Comparison of ENCODE assay signal across 27 cellular contexts in the genomic region with DNA sequence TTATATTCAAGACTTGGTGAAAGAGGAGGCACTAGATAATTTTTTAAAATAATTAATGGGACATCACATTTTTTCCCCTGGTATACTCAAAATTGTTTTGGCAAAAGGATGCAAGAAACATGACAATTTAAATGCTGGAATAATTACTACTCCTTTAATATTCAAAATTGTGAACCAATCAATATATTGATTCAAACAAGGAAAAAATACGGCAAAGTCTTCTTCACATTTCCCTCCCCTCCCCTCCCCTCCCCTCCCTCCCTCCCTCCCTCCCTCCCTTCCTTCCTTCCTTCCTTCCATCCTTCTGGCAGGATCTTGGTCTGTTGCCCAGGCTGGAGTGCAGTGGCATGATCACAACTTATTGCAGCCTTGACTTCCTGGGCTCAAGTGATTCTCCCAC.
"Had no signal": no experiment of that assay in that cellular context is flagged by ENCODE, and none has a peak within 500 bp of the region (broad histone marks: within the 10 kb centered on the region; RNA-seq: fewer than 3 reads in every experiment).

No MANE protein-coding gene starts in this region.

- H3K27me3 ChIP-seq: testis, thyroid gland, uterus, vagina had no signal

- H3K36me3 ChIP-seq: stomach, suprapubic skin, thoracic aorta, thyroid gland, tibial artery, tibial nerve, transverse colon, upper lobe of left lung, upper lobe of right lung, uterus, vagina had no signal

- FAIRE-seq: urothelium cell line had no signal

- H3K27ac ChIP-seq: stomach, suprapubic skin, testis, thoracic aorta, thyroid gland, tibial artery, transverse colon, upper lobe of left lung, upper lobe of right lung, uterus, vagina had no signal

- H3K4me3 ChIP-seq: stomach, suprapubic skin, testis, thoracic aorta, thyroid gland, tibial artery, tibial nerve, transverse colon, upper lobe of left lung, upper lobe of right lung, uterus, vagina had no signal

- ATAC-seq: stimulated activated effector memory CD8-positive, alpha-beta T cell treated with anti-CD3 and anti-CD28 coated beads, Interleukin-12 subunit alpha, Interleukin-12 subunit beta, amount 100 ng/mL, for 72 hours; stimulated activated memory B cell treated with anti-CD40 and anti-IgM and Interleukin-4, amounts not matched to agents 10 μg/mL and 1 μg/mL and 100 μg/mL, for 72 hours; stimulated activated naive B cell treated with anti-CD40 and anti-IgM and Interleukin-4, amounts not matched to agents 10 μg/mL and 1 μg/mL and 100 μg/mL, for 72 hours; stimulated activated naive CD8-positive, alpha-beta T cell treated with anti-CD3 and anti-CD28 coated beads, Interleukin-15, amount 100 ng/mL, for 72 hours; stimulated activated naive CD8-positive, alpha-beta T cell treated with anti-CD3 and anti-CD28 coated beads, Interleukin-15, Interleukin-2, amounts not matched to agents 100 U/mL and 50 U/mL, for 24 hours; upper lobe of right lung had no signal

- H3K9me3 ChIP-seq: stomach, suprapubic skin, testis, thoracic aorta, thyroid gland, tibial artery, tibial nerve, transverse colon, upper lobe of left lung, upper lobe of right lung, uterus, vagina had no signal

- DNase-seq: stimulated activated CD4-positive, alpha-beta T cell treated with anti-CD3 and anti-CD28 coated beads, Interleukin-2, amount 100 ng/mL, for 48 hours; stimulated activated CD4-positive, alpha-beta T cell treated with anti-CD3 and anti-CD28 coated beads, Interleukin-4, amount 100 ng/mL, for 1 hour; stimulated activated CD4-positive, alpha-beta T cell treated with anti-CD3 and anti-CD28 coated beads, Interleukin-4, amount 100 ng/mL, for 24 hours; stimulated activated CD4-positive, alpha-beta T cell treated with anti-CD3 and anti-CD28 coated beads, Interleukin-4, amount 100 ng/mL, for 4 hours; stimulated activated CD8-positive, alpha-beta memory T cell treated with anti-CD3 and anti-CD28 coated beads, Interleukin-4, amount 100 ng/mL, for 48 hours; stimulated activated naive B cell treated with anti-CD40 and anti-IgM and Interleukin-4, amounts not matched to agents 10 μg/mL and 1 μg/mL and 100 μg/mL, for 72 hours; stimulated activated naive CD4-positive, alpha-beta T cell; stimulated activated naive CD4-positive, alpha-beta T cell treated with Interleukin-2 at 50 U/mL for 16 hours; stimulated activated naive CD8-positive, alpha-beta T cell treated with anti-CD3 and anti-CD28 coated beads, Interleukin-15, amount 100 ng/mL, for 72 hours; stimulated activated naive CD8-positive, alpha-beta T cell treated with anti-CD3 and anti-CD28 coated beads, Interleukin-15, Interleukin-2, amounts not matched to agents 100 U/mL and 50 U/mL, for 24 hours; stomach; substantia nigra; testis; thyroid gland; tibial artery; transverse colon; trophoblast cell; upper lobe of left lung; upper lobe of right lung; uterus had no signal

- H3K4me1 ChIP-seq: upper lobe of right lung, uterus had no signal
